Comparison of ENCODE assay signal across 13 cellular contexts in genomic region chrX:140710710-140711109, GRCh38. TPM values are rescaled to one million over a fixed set of nuclear protein-coding genes. Genes with fewer than 3 reads are reported as not detected.
DNase-seq lines count a peak whose midpoint lies in the region; ATAC-seq and TF ChIP-seq lines count a peak whose summit lies in the region.
"Had no signal": no experiment of that assay in that cellular context is flagged by ENCODE, and none has a peak within 500 bp of the region (broad histone marks: within the 10 kb centered on the region; RNA-seq: fewer than 3 reads in every experiment).

No MANE protein-coding gene starts in this region.

- H3K9me3 ChIP-seq in fibroblast of lung (ENCODE audit: control insufficient read depth, insufficient read depth, low read depth, low read length) = no peaks in the 10 kb centered on the region
- H3K9me3 ChIP-seq: gastroesophageal sphincter had no signal

- no peaks in the 10 kb centered on the region for H3K36me3 Mint-ChIP-seq in neural crest cell (ENCODE audit: low read depth)
- H3K36me3 Mint-ChIP-seq: activated naive CD8-positive, alpha-beta T cell treated with anti-CD3 and anti-CD28 coated beads for 36 hours had no signal

- H3K4me3 Mint-ChIP-seq in neural crest cell = peak overlapping the region; percentile 91
- H3K4me3 Mint-ChIP-seq: activated naive CD8-positive, alpha-beta T cell treated with anti-CD3 and anti-CD28 coated beads for 36 hours had no signal

- no peak overlapping the region for H3K27ac ChIP-seq in fibroblast of lung (ENCODE audit: insufficient read depth, low read length)
- H3K27ac ChIP-seq: gastroesophageal sphincter had no signal

- peak overlapping the region; percentile 51 for H2AFZ ChIP-seq in fibroblast of lung (ENCODE audit: low read length)

- no peaks in the 10 kb centered on the region for H3K36me3 ChIP-seq in fibroblast of lung (ENCODE audit: control insufficient read depth, insufficient read depth, low read length)
- H3K36me3 ChIP-seq: gastroesophageal sphincter had no signal

- peak overlapping the region; percentile 44 for H3K4me2 ChIP-seq in fibroblast of lung (ENCODE audit: extremely low read depth, insufficient read depth, low read length)

- H3K9ac ChIP-seq in fibroblast of lung (ENCODE audit: insufficient read depth, low read length) = no peak overlapping the region

- DNase-seq in ELF-1 (ENCODE audit: low read depth, low spot score) (peak; percentile 54), NCI-H748 (lab: John Stamatoyannopoulos, UW; ENCODE audit: unreplicated experiment) (peak; percentile 89), fibroblast of lung (ENCODE audit: low read depth in 2 of 2) (peak; percentile 15 to 82), neural crest cell (ENCODE audit: low read depth, low spot score) (peak; percentile 10), NCI-H2196 (lab: John Stamatoyannopoulos, UW; ENCODE audit: unreplicated experiment) (no peak), AG20443 (ENCODE audit: low spot score) (no peak)
- DNase-seq: activated naive CD8-positive, alpha-beta T cell treated with anti-CD3 and anti-CD28 coated beads for 36 hours; DMS53; NCI-H1436 had no signal

- no peaks in the 10 kb centered on the region for H3K79me2 ChIP-seq in fibroblast of lung (ENCODE audit: control insufficient read depth, insufficient read depth, low read length)

- no peaks in the 10 kb centered on the region for H3K27me3 Mint-ChIP-seq in neural crest cell (ENCODE audit: low read depth)

- H3K4me1 ChIP-seq in fibroblast of lung (ENCODE audit: control insufficient read depth, extremely low read depth, insufficient read depth, low read length) = no peaks in the 10 kb centered on the region

- H3K4me3 ChIP-seq in fibroblast of lung (replicated peaks in 1 of 4; ENCODE audit: control extremely low read depth in 1 of 4, insufficient read depth in 1 of 4, low read depth in 3 of 4, low read length in 4 of 4) = peak overlapping the region; percentile 4 to 85 (median 34)

- no peaks in the 10 kb centered on the region for H3K27me3 ChIP-seq in fibroblast of lung (ENCODE audit: control insufficient read depth, insufficient read depth, low read length)
- H3K27me3 ChIP-seq: gastroesophageal sphincter had no signal

- no peaks in the 10 kb centered on the region for H3K9me3 Mint-ChIP-seq in neural crest cell
- H3K9me3 Mint-ChIP-seq: activated naive CD8-positive, alpha-beta T cell treated with anti-CD3 and anti-CD28 coated beads for 36 hours had no signal

- H3K4me1 Mint-ChIP-seq in neural crest cell = peaks cover 17% of the 10 kb centered on the region

- peak overlapping the region; percentile 70 for H3K27ac Mint-ChIP-seq in neural crest cell (ENCODE audit: unreplicated experiment)
- H3K27ac Mint-ChIP-seq: activated naive CD8-positive, alpha-beta T cell treated with anti-CD3 and anti-CD28 coated beads for 36 hours had no signal

- no peaks in the 10 kb centered on the region for H4K20me1 ChIP-seq in fibroblast of lung (ENCODE audit: control insufficient read depth, extremely low read depth, insufficient read depth, low read length)

- ATAC-seq in GM18868 (IDR thresholded peaks at IDR 0.05; ENCODE audit: unreplicated experiment) (no peak), GM21381 (IDR thresholded peaks at IDR 0.05; ENCODE audit: unreplicated experiment) (no peak)
- ATAC-seq: gastroesophageal sphincter, left lobe of liver had no signal

- no peak for TF ChIP-seq CTCF in fibroblast of lung (conservative IDR thresholded peaks at IDR 0.05 in 1 of 2, IDR thresholded peaks at IDR 0.05 in 1 of 2; ENCODE audit: low read depth in 1 of 2, low read length in 2 of 2)
- no peak for TF ChIP-seq CTCF in neural crest cell (conservative IDR thresholded peaks at IDR 0.05)

RNA-seq across cellular contexts. Expression of gene LINC00632, which starts 1.2 kb away (rescaled TPM):
- total RNA-seq in fibroblast of lung (2.1 and 6.9 TPM in 2 replicates), neural crest cell (243 and 314 TPM in 2 replicates)
- polyA plus RNA-seq in fibroblast of lung = 75.7 and 82.5 TPM in 2 replicates
- 17.9 and 22.4 TPM in 2 replicates for polyA plus RNA-seq in fibroblast of lung (2012)
- 30.0 and 33.6 TPM in 2 replicates for polyA minus RNA-seq in fibroblast of lung (ENCODE audit: low replicate concordance)

Comparison
In these comparisons a context has a peak if more than half of its experiments do, and no peak if none do; other contexts are left out.
1. DNase-seq: peak in ELF-1 (single experiment), NCI-H748 (single experiment), fibroblast of lung (2 of 2) and neural crest cell (single experiment); none in NCI-H2196 (single experiment) and AG20443 (single experiment).
2. RNA of gene LINC00632, which starts 1.2 kb away (total RNA-seq): 243 to 314 TPM in neural crest cell; 2.1 to 6.9 TPM in fibroblast of lung; every median in the first group is over 10 times any median in the second.